In the genomic region with DNA sequence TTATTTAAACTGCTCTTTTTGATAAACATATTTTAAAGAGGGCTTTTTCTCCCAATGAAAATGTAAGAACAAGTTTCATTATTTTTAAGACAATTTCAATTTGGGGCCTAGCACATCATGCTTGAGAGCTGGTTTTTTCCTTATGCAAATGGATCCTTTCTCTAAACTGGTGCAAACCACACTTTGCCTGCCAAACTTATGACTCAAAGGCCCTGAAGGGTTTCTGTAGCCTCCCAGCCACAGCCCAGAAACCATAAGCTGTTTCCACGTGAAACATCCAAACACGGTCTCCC, we compare ENCODE assay signal across 8 cellular contexts. TPM values are rescaled to one million over a fixed set of nuclear protein-coding genes. Genes with fewer than 3 reads are reported as not detected.
DNase-seq lines count a peak whose midpoint lies in the region; ATAC-seq and TF ChIP-seq lines count a peak whose summit lies in the region.

No MANE protein-coding gene starts in this region.

- POLR2A ChIA-PET in CD8-positive, alpha-beta memory T cell (lab: Charles Lee), result interaction anchor here (1.5 kb wide), 1 partner anchor 72 kb away, joined by 11 read pairs; a partner anchor contains a TSS
- POLR2A ChIA-PET in OCI-LY7 (lab: Charles Lee), result interaction anchor here (0.6 to 1.5 kb wide), 2 partner anchors 18 to 352 kb away, joined by 3 to 5 read pairs; no protein-coding TSS in a partner anchor

- BruUV-seq in OCI-LY7 (replicated peaks; lab: Mats Ljungman, UMichigan), result no TSS peak

- H4K20me1 ChIP-seq in OCI-LY7 (ENCODE audit: insufficient read depth, low read length) (peaks cover 15% of the 10 kb centered on the region), osteoblast (ENCODE audit: insufficient read depth, low read length) (peaks cover 16% of the 10 kb centered on the region)

- no peaks in the 10 kb centered on the region for H3K27me3 ChIP-seq in CD8-positive, alpha-beta memory T cell (ENCODE audit: insufficient read depth, low read length, poor library complexity, severe bottlenecking)
- no peaks in the 10 kb centered on the region for H3K27me3 ChIP-seq in osteoblast (ENCODE audit: insufficient read depth, low read length)

- peak overlapping the region; percentile 85 to 96 (median 94) for H3K27ac Mint-ChIP-seq in CD8-positive, alpha-beta memory T cell
- peak overlapping the region; percentile 76 to 95 for H3K27ac Mint-ChIP-seq in effector memory CD8-positive, alpha-beta T cell

- H3K9me3 Mint-ChIP-seq in CD8-positive, alpha-beta memory T cell, result no peaks in the 10 kb centered on the region
- no peaks in the 10 kb centered on the region for H3K9me3 Mint-ChIP-seq in effector memory CD8-positive, alpha-beta T cell

- no peaks in the 10 kb centered on the region for H3K9me3 ChIP-seq in CD8-positive, alpha-beta memory T cell (ENCODE audit: low read length)
- H3K9me3 ChIP-seq in OCI-LY7 (ENCODE audit: low read length) (no peaks in the 10 kb centered on the region; the same call in 1 of the 2 replicates), osteoblast (ENCODE audit: low read depth, low read length) (no peaks in the 10 kb centered on the region)

- H3K27ac ChIP-seq in CD8-positive, alpha-beta memory T cell (ENCODE audit: low read depth, low read length), result peak overlapping the region; percentile 45
- H3K27ac ChIP-seq in OCI-LY7 (ENCODE audit: low read depth, low read length, poor library complexity, severe bottlenecking) (peak overlapping the region; percentile 38), osteoblast (ENCODE audit: low read depth, low read length) (peak overlapping the region; percentile 68)

- peaks cover 0 to 2% of the 10 kb centered on the region in 2 donors for H3K27me3 Mint-ChIP-seq in CD8-positive, alpha-beta memory T cell
- no peaks in the 10 kb centered on the region for H3K27me3 Mint-ChIP-seq in effector memory CD8-positive, alpha-beta T cell

- peaks cover 38% of the 10 kb centered on the region for H3K4me1 ChIP-seq in CD8-positive, alpha-beta memory T cell (ENCODE audit: insufficient read depth, low read length)
- H3K4me1 ChIP-seq in OCI-LY7 (ENCODE audit: insufficient read depth, low read length, poor library complexity, severe bottlenecking), result peaks cover 22% of the 10 kb centered on the region
- H3K4me1 ChIP-seq in osteoblast (ENCODE audit: insufficient read depth, low read length), result peaks cover 15% of the 10 kb centered on the region

- no peaks in the 10 kb centered on the region; the same call in 1 of the 2 replicates for H3K9me2 ChIP-seq in OCI-LY7 (ENCODE audit: insufficient read depth, low read length)

- peaks cover 26 to 35% (median 33%) of the 10 kb centered on the region in 3 donors for H3K4me1 Mint-ChIP-seq in CD8-positive, alpha-beta memory T cell
- H3K4me1 Mint-ChIP-seq in effector memory CD8-positive, alpha-beta T cell (ENCODE audit: low read depth in 2 of 2), result peaks cover 15 to 22% of the 10 kb centered on the region in 2 donors

- H3K36me3 ChIP-seq in CD8-positive, alpha-beta memory T cell (ENCODE audit: insufficient read depth, low read length), result no peaks in the 10 kb centered on the region
- 0 out of 2 replicates have a peak, but pooled peaks cover 12% of the 10 kb centered on the region for H3K36me3 ChIP-seq in OCI-LY7 (ENCODE audit: insufficient read depth, low read length)
- no peaks in the 10 kb centered on the region for H3K36me3 ChIP-seq in osteoblast (ENCODE audit: insufficient read depth, low read length)

- CTCF ChIA-PET in CD8-positive, alpha-beta memory T cell (lab: Charles Lee), result interaction anchor here (0.8 to 1.6 kb wide), 2 partner anchors 17 kb away, joined by 3 to 6 read pairs; no protein-coding TSS in a partner anchor
- CTCF ChIA-PET in OCI-LY7 (lab: Charles Lee; ENCODE audit: unreplicated experiment), result no interaction called here

- H3K36me3 Mint-ChIP-seq in CD8-positive, alpha-beta memory T cell, result peaks cover 0 to 3% (median 0%) of the 10 kb centered on the region in 3 donors
- peaks cover 4% of the 10 kb centered on the region for H3K36me3 Mint-ChIP-seq in effector memory CD8-positive, alpha-beta T cell (ENCODE audit: insufficient read depth)

- H2AFZ ChIP-seq in OCI-LY7 (ENCODE audit: low read length) (peak overlapping the region; percentile 95), osteoblast (ENCODE audit: low read length) (peak overlapping the region; percentile 80)

- intact Hi-C loops in OCI-LY7 (cut with micrococcal nuclease; ENCODE audit: unreplicated experiment), result loop anchor here (1.0 kb wide), 1 partner anchor 72 kb away; a partner anchor contains a TSS

- DNase-seq in CD8-positive, alpha-beta memory T cell, result no peak
- no peak for DNase-seq in OCI-LY7 (ENCODE audit: low spot score)
- DNase-seq in effector memory CD8-positive, alpha-beta T cell, result no peak
- DNase-seq in osteoblast (ENCODE audit: insufficient read length, low spot score, missing footprints), result no peak
- no peak for DNase-seq in CD1c-positive myeloid dendritic cell (ENCODE audit: extremely low spot score)
- no peak for DNase-seq in foreskin melanocyte
- no peak for DNase-seq in Kasumi-1 (lab: John Stamatoyannopoulos, UW)
- no peak for DNase-seq in DMS53 treated with DMSO at 0.1 percent for 48 hours (lab: John Stamatoyannopoulos, UW; ENCODE audit: unreplicated experiment)

- no peak for TF ChIP-seq CTCF in OCI-LY7 (conservative IDR thresholded peaks at IDR 0.05; ENCODE audit: low read length)
- TF ChIP-seq CTCF in osteoblast (IDR thresholded peaks at IDR 0.05; ENCODE audit: extremely low read depth, low read depth, low read length), result no peak

- peak overlapping the region; percentile 50 for H3K4me3 ChIP-seq in CD8-positive, alpha-beta memory T cell (ENCODE audit: low read length)
- H3K4me3 ChIP-seq in OCI-LY7 (ENCODE audit: low read depth, low read length, poor library complexity, severe bottlenecking) (peak overlapping the region; percentile 58), osteoblast (ENCODE audit: insufficient read depth, low read length) (peak overlapping the region; percentile 48)

- ATAC-seq in effector memory CD8-positive, alpha-beta T cell (replicated peaks), result no peak

- peaks cover 41% of the 10 kb centered on the region for H3K79me2 ChIP-seq in OCI-LY7 (ENCODE audit: insufficient read depth, low read depth, low read length)
- peaks cover 45% of the 10 kb centered on the region for H3K79me2 ChIP-seq in osteoblast (ENCODE audit: insufficient read depth, low read length)

- peak overlapping the region; percentile 88 to 99 (median 98) for H3K4me3 Mint-ChIP-seq in CD8-positive, alpha-beta memory T cell
- H3K4me3 Mint-ChIP-seq in effector memory CD8-positive, alpha-beta T cell, result peak overlapping the region; percentile 98 to 99

- peak overlapping the region; percentile 82 for H3K4me2 ChIP-seq in OCI-LY7 (ENCODE audit: low read length)
- H3K4me2 ChIP-seq in osteoblast (ENCODE audit: insufficient read depth, low read length), result peak overlapping the region; percentile 75

RNA-seq across cellular contexts. Expression of a gene that starts 0.5 kb away (rescaled TPM):
- total RNA-seq in CD8-positive, alpha-beta memory T cell, result 10 to 100 TPM; 16.9 to 17.6 TPM
- 15.5 TPM for polyA plus RNA-seq in CD8-positive, alpha-beta memory T cell
- 17.4 and 29.6 TPM in 2 replicates for total RNA-seq in OCI-LY7 (2014; rRNA removed; shearing (Covaris generic))
- 12.1 and 15.7 TPM in 2 replicates for total RNA-seq in OCI-LY7 (2022)
- total RNA-seq in osteoblast, result 22.4 and 32.9 TPM in 2 replicates
